8 cellular contexts compared by ENCODE assay signal in genomic region chr2:15560988-15561573, GRCh38. TPM values are rescaled to one million over a fixed set of nuclear protein-coding genes. Genes with fewer than 3 reads are reported as not detected.
DNase-seq lines count a peak whose midpoint lies in the region; ATAC-seq and TF ChIP-seq lines count a peak whose summit lies in the region.

Gene NBAS, minus strand, starts transcription at chr2:15561334. Its CDS starts 30 bp downstream, at chr2:15561304.

- WGBS in ovary, 3 donors: 0 to 1% (median 0%) methylated on average over 18 to 30 of the region's 30 CpGs
- WGBS in thymus: under 1% methylated on average over 30 of the region's 30 CpGs

- H3K4me3 Mint-ChIP-seq in activated naive CD8-positive, alpha-beta T cell treated with anti-CD3 and anti-CD28 coated beads, Interleukin-2, amount 10 ng/mL, durations not matched to agents 7 days and 5 days: peak within 1 kb of the TSS; percentile 98

- ATAC-seq in HG02610 (IDR thresholded peaks at IDR 0.05; ENCODE audit: unreplicated experiment) (peak; percentile 84), Right ventricle myocardium inferior (peak; percentile 96)
- ATAC-seq in activated naive CD8-positive, alpha-beta T cell treated with anti-CD3 and anti-CD28 coated beads, Interleukin-2, amount 10 ng/mL, durations not matched to agents 7 days and 5 days (ENCODE audit: low read depth): peak; percentile 79

- H3K4me1 ChIP-seq in ovary (ENCODE audit: insufficient read depth) (peaks cover 2% of the 10 kb centered on the region), thymus (ENCODE audit: control insufficient read depth, insufficient read depth, low read length) (peaks cover 5% of the 10 kb centered on the region)

- H3K36me3 ChIP-seq in ovary (no peaks in the 10 kb centered on the region), thymus (ENCODE audit: control insufficient read depth, insufficient read depth) (no peaks in the 10 kb centered on the region)

- H3K27ac Mint-ChIP-seq in activated naive CD8-positive, alpha-beta T cell treated with anti-CD3 and anti-CD28 coated beads, Interleukin-2, amount 10 ng/mL, durations not matched to agents 7 days and 5 days: peak within 1 kb of the TSS; percentile 95

- no peak for TF ChIP-seq EP300 in ovary (IDR thresholded peaks at IDR 0.05)

- TF ChIP-seq CTCF in GM10266 (IDR thresholded peaks at IDR 0.05; ENCODE audit: control insufficient read depth, insufficient read depth, low read depth, missing control alignments) (no peak), ovary (IDR thresholded peaks at IDR 0.05) (no peak)

- H3K4me3 ChIP-seq in ovary: peak within 1 kb of the TSS; percentile 71
- peak within 1 kb of the TSS; percentile 83 for H3K4me3 ChIP-seq in thymus (ENCODE audit: low read length)

- H3K4me1 Mint-ChIP-seq in activated naive CD8-positive, alpha-beta T cell treated with anti-CD3 and anti-CD28 coated beads, Interleukin-2, amount 10 ng/mL, durations not matched to agents 7 days and 5 days: peaks cover 35% of the 10 kb centered on the region

- intact Hi-C loops in Right ventricle myocardium inferior (cut with DNase I) (no loop called here), ovary (cut with DNase I) (no loop called here)

- peak; percentile 75 for DNase-seq in GM10266 (ENCODE audit: extremely low spot score)
- DNase-seq in NCI-H1092 treated with DMSO at 0.1 percent for 48 hours (lab: John Stamatoyannopoulos, UW): peak; percentile 77
- DNase-seq in SW 1271 (lab: John Stamatoyannopoulos, UW): peak; percentile 80 to 88
- DNase-seq in activated naive CD8-positive, alpha-beta T cell treated with anti-CD3 and anti-CD28 coated beads, Interleukin-2, amount 10 ng/mL, durations not matched to agents 7 days and 5 days: peak; percentile 77
- peak; percentile 88 for DNase-seq in Right ventricle myocardium inferior (ENCODE audit: missing footprints)
- peak; percentile 72 to 89 (median 81) for DNase-seq in ovary

- peak within 1 kb of the TSS; percentile 27 to 60 for H3K27ac ChIP-seq in ovary
- peak within 1 kb of the TSS; percentile 93 for H3K27ac ChIP-seq in thymus (ENCODE audit: low read depth)

- H3K27me3 ChIP-seq in ovary (no peaks in the 10 kb centered on the region), thymus (ENCODE audit: control insufficient read depth, insufficient read depth) (no peaks in the 10 kb centered on the region)

- peak; percentile 26 for TF ChIP-seq POLR2A in ovary (IDR thresholded peaks at IDR 0.05)

- peaks cover 9% of the 10 kb centered on the region for H3K27me3 Mint-ChIP-seq in activated naive CD8-positive, alpha-beta T cell treated with anti-CD3 and anti-CD28 coated beads, Interleukin-2, amount 10 ng/mL, durations not matched to agents 7 days and 5 days

- H3K9me3 ChIP-seq in ovary: no peaks in the 10 kb centered on the region
- H3K9me3 ChIP-seq in thymus (ENCODE audit: control insufficient read depth): no peaks in the 10 kb centered on the region

- POLR2A ChIA-PET in activated naive CD8-positive, alpha-beta T cell treated with anti-CD3 and anti-CD28 coated beads, Interleukin-2, amount 10 ng/mL, durations not matched to agents 7 days and 5 days (lab: Charles Lee): interaction anchor here (1.0 to 1.4 kb wide), 4 partner anchors 15 to 32 kb away, joined by 3 to 8 read pairs (median 4); partner anchors contain the start of gene DDX1

- no peaks in the 10 kb centered on the region for H3K36me3 Mint-ChIP-seq in activated naive CD8-positive, alpha-beta T cell treated with anti-CD3 and anti-CD28 coated beads, Interleukin-2, amount 10 ng/mL, durations not matched to agents 7 days and 5 days

- H3K9me3 Mint-ChIP-seq in activated naive CD8-positive, alpha-beta T cell treated with anti-CD3 and anti-CD28 coated beads, Interleukin-2, amount 10 ng/mL, durations not matched to agents 7 days and 5 days: no peaks in the 10 kb centered on the region

RNA-seq across cellular contexts. Expression of gene NBAS, which starts in this region (rescaled TPM):
- total RNA-seq in activated naive CD8-positive, alpha-beta T cell treated with anti-CD3 and anti-CD28 coated beads, Interleukin-2, amount 10 ng/mL, durations not matched to agents 7 days and 5 days: 10 to 100 TPM; 31.9 to 32.9 TPM
- total RNA-seq in Right ventricle myocardium inferior: 60.2 TPM
- total RNA-seq in ovary: 10 to 100 TPM; 34.5 to 48.9 (median 46.1) TPM
- polyA plus RNA-seq in ovary: 10 to 100 TPM; 25.8 to 33.9 TPM
- 31.4 TPM for polyA plus RNA-seq in thymus

Comparison
In these comparisons a context has a peak if more than half of its experiments do, and no peak if none do; other contexts are left out.
1. Peak in every context shown above with its lines: DNase-seq, ATAC-seq, H3K4me3 ChIP-seq and H3K27ac ChIP-seq.